Comparison of ENCODE assay signal across 13 cellular contexts in the genomic region with DNA sequence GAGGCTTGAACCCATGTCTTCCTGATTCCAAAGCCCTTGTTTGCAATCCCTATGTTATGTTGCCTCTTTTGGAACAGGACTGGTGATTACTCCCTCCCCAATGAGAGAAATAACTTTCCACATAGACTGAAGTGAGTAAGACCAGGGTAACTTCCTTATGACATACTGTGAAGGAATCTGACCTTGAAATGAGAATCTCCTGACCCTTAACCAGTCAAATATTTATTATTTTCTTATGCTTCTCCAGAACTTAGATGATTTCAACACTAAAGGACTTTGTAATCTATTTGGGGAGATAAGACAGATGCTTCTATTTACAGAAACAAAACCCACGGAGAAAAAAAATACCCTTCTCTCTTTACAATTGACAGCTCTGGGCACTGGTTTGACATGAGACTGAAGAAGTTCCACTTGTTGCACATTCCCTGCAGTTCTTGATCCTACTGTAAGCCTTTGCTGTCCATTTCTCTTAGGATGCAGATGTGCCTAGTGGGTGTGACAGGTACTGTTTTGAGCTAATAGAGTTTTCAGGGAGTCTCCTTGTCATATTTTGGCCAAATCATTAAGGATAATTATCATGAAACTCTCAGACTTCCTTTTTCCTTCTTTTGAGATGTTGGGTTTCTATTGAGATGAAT. TPM values are rescaled to one million over a fixed set of nuclear protein-coding genes. Genes with fewer than 3 reads are reported as not detected.
DNase-seq lines count a peak whose midpoint lies in the region; ATAC-seq and TF ChIP-seq lines count a peak whose summit lies in the region.
"Had no signal": no experiment of that assay in that cellular context is flagged by ENCODE, and none has a peak within 500 bp of the region (broad histone marks: within the 10 kb centered on the region; RNA-seq: fewer than 3 reads in every experiment).

No MANE protein-coding gene starts in this region.

- no peak overlapping the region for H3K4me3 ChIP-seq in epithelial cell of esophagus (ENCODE audit: low read length)

- DNase-seq in Daoy (ENCODE audit: low read depth) (peak; percentile 74), MV-4-11 (lab: John Stamatoyannopoulos, UW) (peak; percentile 62), epithelial cell of esophagus (ENCODE audit: low read depth) (peak; percentile 93), omental fat pad (ENCODE audit: low spot score) (no peak), nephron progenitor cell (no peak), NCI-H1105 (lab: John Stamatoyannopoulos, UW) (no peak)
- DNase-seq in stimulated activated naive CD4-positive, alpha-beta T cell (lab: John Stamatoyannopoulos, UW), result no peak
- DNase-seq in stimulated activated naive B cell treated with anti-CD40 and anti-IgM and Interleukin-4, amounts not matched to agents 10 μg/mL and 1 μg/mL and 100 μg/mL, for 72 hours, result no peak
- DNase-seq: activated naive CD8-positive, alpha-beta T cell treated with anti-CD3 and anti-CD28 coated beads, Interleukin-2, amount 50 U/mL, for 24 hours; DND-41; GOT3; NCI-H526 treated with DMSO at 0.1 percent for 48 hours had no signal

- H3K4me3 Mint-ChIP-seq in nephron progenitor cell, result no peak overlapping the region
- H3K4me3 Mint-ChIP-seq in stimulated activated naive B cell treated with anti-CD40 and anti-IgM and Interleukin-4, amounts not matched to agents 10 μg/mL and 1 μg/mL and 100 μg/mL, for 72 hours, result no peak overlapping the region
- H3K4me3 Mint-ChIP-seq: activated naive CD8-positive, alpha-beta T cell treated with anti-CD3 and anti-CD28 coated beads, Interleukin-2, amount 50 U/mL, for 24 hours had no signal

- no peaks in the 10 kb centered on the region for H3K27me3 Mint-ChIP-seq in nephron progenitor cell (ENCODE audit: low read depth, poor library complexity)
- peaks cover 15 to 16% of the 10 kb centered on the region in 2 donors for H3K27me3 Mint-ChIP-seq in stimulated activated naive B cell treated with anti-CD40 and anti-IgM and Interleukin-4, amounts not matched to agents 10 μg/mL and 1 μg/mL and 100 μg/mL, for 72 hours

- no peaks in the 10 kb centered on the region for H3K4me1 Mint-ChIP-seq in nephron progenitor cell
- H3K4me1 Mint-ChIP-seq in stimulated activated naive B cell treated with anti-CD40 and anti-IgM and Interleukin-4, amounts not matched to agents 10 μg/mL and 1 μg/mL and 100 μg/mL, for 72 hours, result peaks cover 14 to 16% of the 10 kb centered on the region in 2 donors

- no peaks in the 10 kb centered on the region for H3K36me3 Mint-ChIP-seq in nephron progenitor cell (ENCODE audit: low read depth)
- no peaks in the 10 kb centered on the region for H3K36me3 Mint-ChIP-seq in stimulated activated naive B cell treated with anti-CD40 and anti-IgM and Interleukin-4, amounts not matched to agents 10 μg/mL and 1 μg/mL and 100 μg/mL, for 72 hours

- H3K9me3 Mint-ChIP-seq in nephron progenitor cell, result peaks cover 46% of the 10 kb centered on the region
- no peaks in the 10 kb centered on the region for H3K9me3 Mint-ChIP-seq in stimulated activated naive B cell treated with anti-CD40 and anti-IgM and Interleukin-4, amounts not matched to agents 10 μg/mL and 1 μg/mL and 100 μg/mL, for 72 hours
- H3K9me3 Mint-ChIP-seq: activated naive CD8-positive, alpha-beta T cell treated with anti-CD3 and anti-CD28 coated beads, Interleukin-2, amount 50 U/mL, for 24 hours had no signal

- peak; percentile 7 for TF ChIP-seq CTCF in epithelial cell of esophagus (IDR thresholded peaks at IDR 0.05; ENCODE audit: insufficient read depth, low read depth, low read length, missing control alignments)
- no peak for TF ChIP-seq CTCF in omental fat pad (IDR thresholded peaks at IDR 0.05)
- no peak for TF ChIP-seq CTCF in nephron progenitor cell (IDR thresholded peaks at IDR 0.05)

- H3K27ac Mint-ChIP-seq in nephron progenitor cell, result no peak overlapping the region
- H3K27ac Mint-ChIP-seq in stimulated activated naive B cell treated with anti-CD40 and anti-IgM and Interleukin-4, amounts not matched to agents 10 μg/mL and 1 μg/mL and 100 μg/mL, for 72 hours, result no peak overlapping the region
- H3K27ac Mint-ChIP-seq: activated naive CD8-positive, alpha-beta T cell treated with anti-CD3 and anti-CD28 coated beads, Interleukin-2, amount 50 U/mL, for 24 hours had no signal

- peak; percentile 94 for ATAC-seq in omental fat pad (ENCODE audit: low FRiP score)
- no peak for ATAC-seq in stimulated activated naive B cell treated with anti-CD40 and anti-IgM and Interleukin-4, amounts not matched to agents 10 μg/mL and 1 μg/mL and 100 μg/mL, for 72 hours (replicated peaks)
- ATAC-seq: activated naive CD8-positive, alpha-beta T cell treated with anti-CD3 and anti-CD28 coated beads, Interleukin-2, amount 50 U/mL, for 24 hours had no signal

RNA-seq across cellular contexts. Expression of a gene that starts 3.9 kb away (rescaled TPM):
- not detected in 2 replicates for total RNA-seq in Daoy (2014; rRNA removed; shearing (Covaris generic))
- not detected for total RNA-seq in omental fat pad
- total RNA-seq: T-helper 1 cell treated with Interleukin-12 subunit alpha and Interleukin-12 subunit beta and Interleukin-4 antibody, amounts not matched to agents 30 ng/mL and 1 ng/mL, for 36 hours had no signal

RNA-seq across cellular contexts. Expression of a gene that starts 47.7 kb away (rescaled TPM):
- total RNA-seq in Daoy (2014; rRNA removed; shearing (Covaris generic)), result 0.29 TPM in 1 of 2 replicates, not detected in the other
- 1 to 10 TPM in 2 of 4 donors, under 1 TPM in 2; 0.19 to 1.4 (median 0.86) TPM for total RNA-seq in omental fat pad

Comparison
In these comparisons a context has a peak if more than half of its experiments do, and no peak if none do; other contexts are left out.
1. DNase-seq: peak in Daoy (single experiment), MV-4-11 (single experiment) and epithelial cell of esophagus (single experiment); none in omental fat pad (single experiment), nephron progenitor cell (single experiment), NCI-H1105 (single experiment), stimulated activated naive CD4-positive, alpha-beta T cell (0 of 6) and stimulated activated naive B cell treated with anti-CD40 and anti-IgM and Interleukin-4, amounts not matched to agents 10 μg/mL and 1 μg/mL and 100 μg/mL, for 72 hours (single experiment).